Comparison of ENCODE assay signal across 11 cellular contexts in the genomic region with DNA sequence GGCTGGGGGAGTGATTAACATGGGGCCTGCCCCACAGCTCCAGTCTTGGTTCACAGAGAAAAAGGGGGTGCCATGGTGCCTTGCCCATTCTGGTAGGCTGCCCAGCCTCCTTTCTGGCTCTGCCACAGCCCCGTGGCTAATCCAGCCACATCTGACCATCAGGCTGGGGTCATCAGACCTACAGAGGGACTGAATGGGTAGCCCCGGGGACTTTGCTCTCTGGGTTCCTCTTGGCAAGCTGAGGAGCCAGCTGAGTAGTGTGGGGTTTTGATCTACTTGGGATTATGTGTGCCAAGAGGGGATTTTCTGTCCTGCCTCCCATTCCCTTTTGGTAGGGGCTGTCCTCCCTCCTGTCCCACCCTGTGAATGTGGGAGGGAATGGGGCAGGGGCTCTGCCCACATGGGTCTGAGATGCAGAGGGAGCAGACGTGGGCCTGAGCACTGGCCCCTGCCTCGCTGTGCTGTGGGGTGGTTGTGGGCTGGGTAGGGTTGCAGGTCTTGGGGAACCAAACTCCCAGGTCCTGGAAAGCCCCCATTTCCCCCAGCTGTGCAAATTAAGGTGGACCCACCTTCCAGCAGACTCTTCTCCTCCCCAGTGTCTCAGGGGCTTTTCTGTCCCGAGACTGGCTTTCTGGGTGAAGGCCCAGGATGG. TPM values are rescaled to one million over a fixed set of nuclear protein-coding genes. Genes with fewer than 3 reads are reported as not detected.
DNase-seq lines count a peak whose midpoint lies in the region; ATAC-seq and TF ChIP-seq lines count a peak whose summit lies in the region.
"Had no signal": no experiment of that assay in that cellular context is flagged by ENCODE, and none has a peak within 500 bp of the region (broad histone marks: within the 10 kb centered on the region; RNA-seq: fewer than 3 reads in every experiment).

No MANE protein-coding gene starts in this region.

- H3K9ac ChIP-seq in BLaER1 treated with 17β-estradiol and CSF1 and Interleukin-3, amounts not matched to agents 10 nM and 100 nM = peak overlapping the region in 5 of 11 experiments; percentile 50 to 66 (median 58); a peak in 9 of 22 replicates

- no peaks in the 10 kb centered on the region for H3K36me3 ChIP-seq in BLaER1 treated with 17β-estradiol and CSF1 and Interleukin-3, amounts not matched to agents 10 nM and 100 nM

- peak; percentile 4 for ATAC-seq in GM18909 (IDR thresholded peaks at IDR 0.05; ENCODE audit: poor library complexity, unreplicated experiment)
- ATAC-seq in HG03571 (IDR thresholded peaks at IDR 0.05; ENCODE audit: unreplicated experiment) = peak; percentile 1
- no peak for ATAC-seq in GM19328 (IDR thresholded peaks at IDR 0.05; ENCODE audit: unreplicated experiment)
- no peak for ATAC-seq in HG02759 (IDR thresholded peaks at IDR 0.05; ENCODE audit: unreplicated experiment)
- ATAC-seq: foreskin keratinocyte, left colon had no signal

- DNase-seq in dorsolateral prefrontal cortex (no peak), retina (no peak), DMS153 (lab: John Stamatoyannopoulos, UW) (no peak)
- DNase-seq: foreskin keratinocyte, left colon, NCI-H2171 had no signal

- peak overlapping the region; percentile 81 to 97 (median 88) for H3K4me2 ChIP-seq in BLaER1 treated with 17β-estradiol and CSF1 and Interleukin-3, amounts not matched to agents 10 nM and 100 nM

- no peak for TF ChIP-seq CTCF in dorsolateral prefrontal cortex (IDR thresholded peaks at IDR 0.05 in 54 of 56, conservative IDR thresholded peaks at IDR 0.05 in 2 of 56; ENCODE audit: low read depth in 1 of 56, partially characterized antibody in 56 of 56)

- H4K20me1 ChIP-seq in BLaER1 treated with 17β-estradiol and CSF1 and Interleukin-3, amounts not matched to agents 10 nM and 100 nM = peaks cover 0 to 10% (median 0%) of the 10 kb centered on the region in 11 experiments; a peak in 5 of 22 replicates

- peaks cover 78 to 100% (median 100%) of the 10 kb centered on the region in 10 experiments for H3K4me1 ChIP-seq in BLaER1 treated with 17β-estradiol and CSF1 and Interleukin-3, amounts not matched to agents 10 nM and 100 nM

- H3K27me3 ChIP-seq in BLaER1 treated with 17β-estradiol and CSF1 and Interleukin-3, amounts not matched to agents 10 nM and 100 nM = no peaks in the 10 kb centered on the region
- no peaks in the 10 kb centered on the region for H3K27me3 ChIP-seq in dorsolateral prefrontal cortex
- H3K27me3 ChIP-seq: foreskin keratinocyte had no signal

- intact Hi-C loops in dorsolateral prefrontal cortex (cut with DNase I) = no loop called here

- no peak overlapping the region for H3K4me3 ChIP-seq in BLaER1 treated with 17β-estradiol and CSF1 and Interleukin-3, amounts not matched to agents 10 nM and 100 nM
- no peak overlapping the region for H3K4me3 ChIP-seq in dorsolateral prefrontal cortex

- H3K9me3 ChIP-seq in BLaER1 treated with 17β-estradiol and CSF1 and Interleukin-3, amounts not matched to agents 10 nM and 100 nM (replicated peaks in 1 of 11) = no peaks in the 10 kb centered on the region

- H3K27ac ChIP-seq in BLaER1 treated with 17β-estradiol and CSF1 and Interleukin-3, amounts not matched to agents 10 nM and 100 nM = peak overlapping the region in 8 of 11 experiments; percentile 55 to 81 (median 70); a peak in 14 of 22 replicates
- H3K27ac ChIP-seq in dorsolateral prefrontal cortex = peak overlapping the region in 50 of 59 donors; percentile 20 to 96 (median 88)
- H3K27ac ChIP-seq: foreskin keratinocyte had no signal

RNA-seq across cellular contexts. Expression of a gene that starts 32.0 kb away (rescaled TPM):
- 100 to 1,000 TPM in 11 of 120 experiments, 10 to 100 TPM in 109; 22.6 to 179 (median 59.4) TPM for total RNA-seq in dorsolateral prefrontal cortex

Comparison
In these comparisons a context has a peak if more than half of its experiments do, and no peak if none do; other contexts are left out.
1. ATAC-seq: peak in GM18909 (single experiment) and HG03571 (single experiment); none in GM19328 (single experiment) and HG02759 (single experiment).